Comparison of ENCODE assay signal across 37 cellular contexts in genomic region chr16:55901756-55902155, GRCh38. TPM values are rescaled to one million over a fixed set of nuclear protein-coding genes. Genes with fewer than 3 reads are reported as not detected.
"Had no signal": no experiment of that assay in that cellular context is flagged by ENCODE, and none has a peak within 500 bp of the region (broad histone marks: within the 10 kb centered on the region; RNA-seq: fewer than 3 reads in every experiment).

No MANE protein-coding gene starts in this region.

- H3K4me1 ChIP-seq: breast epithelium had no signal

- H3K27ac ChIP-seq: breast epithelium, PC-9, RWPE1, WERI-Rb-1 had no signal

- H3K4me1 Mint-ChIP-seq: activated CD4-positive, alpha-beta T cell treated with anti-CD3 and anti-CD28 coated beads, Interleukin-2, amount 10 ng/mL, durations not matched to agents 24 days and 14 days; activated naive CD8-positive, alpha-beta T cell treated with anti-CD3 and anti-CD28 coated beads for 36 hours; activated T-helper 17 cell treated with anti-CD3 and anti-CD28 coated beads, Interleukin-2, amount 50 U/mL, for 72 hours had no signal

- H3K27ac Mint-ChIP-seq: activated CD4-positive, alpha-beta T cell treated with anti-CD3 and anti-CD28 coated beads, Interleukin-2, amount 10 ng/mL, durations not matched to agents 24 days and 14 days; activated CD8-positive, alpha-beta T cell treated with anti-CD3 and anti-CD28 coated beads for 36 hours; activated naive CD8-positive, alpha-beta T cell treated with anti-CD3 and anti-CD28 coated beads for 36 hours; activated T-cell treated with anti-CD3 and anti-CD28 coated beads, Interleukin-2, amount 50 U/mL, for 72 hours; activated T-helper 17 cell treated with anti-CD3 and anti-CD28 coated beads, Interleukin-2, amount 50 U/mL, for 72 hours had no signal

- H3K9me3 ChIP-seq: breast epithelium had no signal

- ATAC-seq: activated CD8-positive, alpha-beta T cell treated with anti-CD3 and anti-CD28 coated beads for 36 hours; Right ventricle myocardium inferior had no signal

- H3K27me3 ChIP-seq: breast epithelium had no signal

- H3K36me3 ChIP-seq: breast epithelium, MG63, WERI-Rb-1 had no signal

- H3K4me3 Mint-ChIP-seq: activated CD4-positive, alpha-beta T cell treated with anti-CD3 and anti-CD28 coated beads, Interleukin-2, amount 10 ng/mL, durations not matched to agents 24 days and 14 days; activated CD8-positive, alpha-beta T cell treated with anti-CD3 and anti-CD28 coated beads for 36 hours; activated naive CD8-positive, alpha-beta T cell treated with anti-CD3 and anti-CD28 coated beads for 36 hours; activated T-cell treated with anti-CD3 and anti-CD28 coated beads, Interleukin-2, amount 50 U/mL, for 72 hours; activated T-helper 17 cell treated with anti-CD3 and anti-CD28 coated beads, Interleukin-2, amount 50 U/mL, for 72 hours had no signal

- H3K27me3 Mint-ChIP-seq: activated CD4-positive, alpha-beta T cell treated with anti-CD3 and anti-CD28 coated beads, Interleukin-2, amount 10 ng/mL, durations not matched to agents 24 days and 14 days had no signal

- H3K4me3 ChIP-seq: breast epithelium, MG63, PC-9 had no signal

- DNase-seq: activated CD4-positive, alpha-beta T cell treated with anti-CD3 and anti-CD28 coated beads for 1 hour; activated CD4-positive, alpha-beta T cell treated with anti-CD3 and anti-CD28 coated beads, Interleukin-2, amount 10 ng/mL, durations not matched to agents 24 days and 14 days; activated CD4-positive, alpha-beta T cell treated with anti-CD3 and anti-CD28 coated beads, Interleukin-2, amount 50 U/mL, for 4 hours; activated CD4-positive, CD25-positive, alpha-beta regulatory T cell; activated CD8-positive, alpha-beta T cell treated with anti-CD3 and anti-CD28 coated beads for 36 hours; activated effector memory CD4-positive, alpha-beta T cell treated with anti-CD3 and anti-CD28 coated beads, Interleukin-2, amount 50 U/mL, for 16 hours; activated naive CD4-positive, alpha-beta T cell; activated naive CD4-positive, alpha-beta T cell treated with anti-CD3 and anti-CD28 coated beads, Interleukin-2, amount 50 U/mL, for 16 hours; activated naive CD8-positive, alpha-beta T cell treated with anti-CD3 and anti-CD28 coated beads for 36 hours; activated T-cell treated with anti-CD3 and anti-CD28 coated beads, Interleukin-2, amount 50 U/mL, for 1 hour; activated T-cell treated with anti-CD3 and anti-CD28 coated beads, Interleukin-2, amount 50 U/mL, for 72 hours; amniotic stem cell; aorta; cerebellar nuclear complex; Kasumi-1; KBM-7; MG63; NCI-H1048; NCI-H1105 treated with DMSO at 0.1 percent for 48 hours; NCI-H1436; NCI-H1694; NCI-H1930; NCI-H2081 treated with DMSO at 0.1 percent for 48 hours; NCI-H345; NCI-H524 treated with DMSO at 0.1 percent for 48 hours; PC-9; SW 1271; T1000; WERI-Rb-1 had no signal

- H3K36me3 Mint-ChIP-seq: activated naive CD8-positive, alpha-beta T cell treated with anti-CD3 and anti-CD28 coated beads for 36 hours had no signal

RNA-seq across cellular contexts. Expression of gene CES5A, which starts 26.6 kb away (rescaled TPM):
- total RNA-seq: activated CD4-positive, alpha-beta T cell treated with anti-CD3 and anti-CD28 coated beads, Interleukin-2, amount 10 ng/mL, durations not matched to agents 24 days and 14 days; activated CD8-positive, alpha-beta memory T cell treated with anti-CD3 and anti-CD28 coated beads for 36 hours; activated CD8-positive, alpha-beta T cell treated with anti-CD3 and anti-CD28 coated beads for 36 hours; activated naive CD8-positive, alpha-beta T cell treated with anti-CD3 and anti-CD28 coated beads for 36 hours; activated T-cell treated with anti-CD3 and anti-CD28 coated beads, Interleukin-2, amount 50 U/mL, for 72 hours; activated T-helper 17 cell treated with anti-CD3 and anti-CD28 coated beads, Interleukin-2, amount 50 U/mL, for 72 hours; aorta; breast epithelium; NCI-H460; OCI-LY7; PC-9; T-helper 2 cell treated with Interferon-gamma antibody and Interleukin-4, amounts not matched to agents 100 ng/mL and 5 ng/mL, for 36 hours had no signal
